Comparison of ENCODE assay signal across 15 cellular contexts in the genomic region with DNA sequence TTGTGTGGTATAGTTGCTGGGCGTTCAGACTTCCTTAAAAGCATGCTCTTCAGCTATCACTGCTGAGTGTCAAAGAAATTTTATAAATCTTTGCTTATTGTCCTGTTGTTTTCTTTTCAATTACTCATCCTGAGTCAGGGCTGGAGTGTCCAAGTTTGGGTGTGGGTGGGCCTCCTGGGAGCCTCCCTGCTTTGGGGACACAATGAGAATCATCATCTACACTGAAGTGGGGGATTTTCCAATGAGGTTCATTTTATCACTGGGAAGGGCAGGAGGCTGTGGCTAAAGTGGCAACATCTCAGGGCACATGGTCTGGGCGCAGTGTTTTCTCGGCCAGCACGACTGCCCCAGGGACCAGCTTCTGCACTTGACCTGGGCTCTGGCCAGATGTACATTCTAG. TPM values are rescaled to one million over a fixed set of nuclear protein-coding genes. Genes with fewer than 3 reads are reported as not detected.
DNase-seq lines count a peak whose midpoint lies in the region; ATAC-seq, FAIRE-seq and TF ChIP-seq lines count a peak whose summit lies in the region.
"Had no signal": no experiment of that assay in that cellular context is flagged by ENCODE, and none has a peak within 500 bp of the region (broad histone marks: within the 10 kb centered on the region; RNA-seq: fewer than 3 reads in every experiment).

No MANE protein-coding gene starts in this region.

- H3K27ac ChIP-seq in astrocyte (ENCODE audit: low read depth, low read length), result peak overlapping the region; percentile 99
- H3K27ac ChIP-seq: Peyer's patch had no signal

- H3K27me3 Mint-ChIP-seq in astrocyte (ENCODE audit: low read depth, unreplicated experiment), result no peaks in the 10 kb centered on the region

- no peak overlapping the region for H3K27ac Mint-ChIP-seq in astrocyte (ENCODE audit: unreplicated experiment)
- H3K27ac Mint-ChIP-seq: activated naive CD4-positive, alpha-beta T cell treated with anti-CD3 and anti-CD28 coated beads for 36 hours; dendritic cell treated with granulocyte-macrophage colony-stimulating factor and Interleukin-4, amounts not matched to agents 40 ng/mL and 50 ng/mL, for 4 days; natural killer cell treated with Interleukin-12 subunit alpha and Interleukin-12 subunit beta and Interleukin-15 and Interleukin-18, amount 100 ng/mL, for 72 hours had no signal

- H3K36me3 ChIP-seq in astrocyte (ENCODE audit: insufficient read depth, low read length), result peaks cover 23% of the 10 kb centered on the region
- H3K36me3 ChIP-seq: Peyer's patch had no signal

- peaks cover 12% of the 10 kb centered on the region for H3K36me3 Mint-ChIP-seq in astrocyte (ENCODE audit: low read depth, unreplicated experiment)
- H3K36me3 Mint-ChIP-seq: natural killer cell treated with Interleukin-12 subunit alpha and Interleukin-12 subunit beta and Interleukin-15 and Interleukin-18, amount 100 ng/mL, for 72 hours had no signal

- TF ChIP-seq CTCF in astrocyte (IDR thresholded peaks at IDR 0.05; ENCODE audit: insufficient read depth, low read depth, low read length), result no peak

- DNase-seq in Right ventricle myocardium superior (peak; percentile 55), cardiac septum (ENCODE audit: low spot score) (no peak), astrocyte (ENCODE audit: low read depth) (peak; percentile 85), hepatic stellate cell (ENCODE audit: low spot score) (peak; percentile 60), iPS-NIHi11 (ENCODE audit: low spot score) (no peak), OCI-M2 (lab: John Stamatoyannopoulos, UW; ENCODE audit: unreplicated experiment) (no peak)
- DNase-seq in stimulated activated CD4-positive, alpha-beta T cell treated with anti-CD3 and anti-CD28 coated beads, Interleukin-15, amount 100 ng/mL, for 24 hours, result no peak
- DNase-seq: activated naive CD4-positive, alpha-beta T cell treated with anti-CD3 and anti-CD28 coated beads for 36 hours; Peyer's patch had no signal

- H3K79me2 ChIP-seq in astrocyte (ENCODE audit: insufficient read depth, low read length), result peaks cover 8% of the 10 kb centered on the region

- H3K4me3 Mint-ChIP-seq in astrocyte (ENCODE audit: unreplicated experiment), result no peak overlapping the region
- H3K4me3 Mint-ChIP-seq: activated naive CD4-positive, alpha-beta T cell treated with anti-CD3 and anti-CD28 coated beads for 36 hours; dendritic cell treated with granulocyte-macrophage colony-stimulating factor and Interleukin-4, amounts not matched to agents 40 ng/mL and 50 ng/mL, for 4 days; natural killer cell treated with Interleukin-12 subunit alpha and Interleukin-12 subunit beta and Interleukin-15 and Interleukin-18, amount 100 ng/mL, for 72 hours had no signal

- peak overlapping the region; percentile 33 for H3K4me2 ChIP-seq in astrocyte (ENCODE audit: low read length)

- no peaks in the 10 kb centered on the region for H3K9me3 ChIP-seq in astrocyte (ENCODE audit: insufficient read depth, low read depth, low read length)
- H3K9me3 ChIP-seq: gastroesophageal sphincter, Peyer's patch had no signal

- no peak overlapping the region for H3K4me3 ChIP-seq in astrocyte (ENCODE audit: insufficient read depth, low read depth, low read length)
- H3K4me3 ChIP-seq: gastroesophageal sphincter, Peyer's patch had no signal

- FAIRE-seq in astrocyte (lab: Jason Lieb, UNC), result peak; percentile 79
- FAIRE-seq: A204.1, TTC549 had no signal

- ATAC-seq in Right ventricle myocardium superior (ENCODE audit: poor library complexity) (no peak), GM21529 (IDR thresholded peaks at IDR 0.05; ENCODE audit: unreplicated experiment) (no peak)
- ATAC-seq: gastroesophageal sphincter; natural killer cell treated with Interleukin-12 subunit alpha and Interleukin-12 subunit beta and Interleukin-15 and Interleukin-18, amount 100 ng/mL, for 72 hours had no signal

- peak overlapping the region; percentile 32 for H3K9ac ChIP-seq in astrocyte (ENCODE audit: low read length)

- H2AFZ ChIP-seq in astrocyte (ENCODE audit: low read depth, low read length), result no peak overlapping the region

- H3K4me1 Mint-ChIP-seq in astrocyte (ENCODE audit: low read depth, unreplicated experiment), result peaks cover 30% of the 10 kb centered on the region

- H3K27me3 ChIP-seq in astrocyte (ENCODE audit: insufficient read depth, low read length), result no peaks in the 10 kb centered on the region
- H3K27me3 ChIP-seq: gastroesophageal sphincter, Peyer's patch had no signal

- H3K9me3 Mint-ChIP-seq in astrocyte (ENCODE audit: unreplicated experiment), result no peaks in the 10 kb centered on the region
- H3K9me3 Mint-ChIP-seq: activated naive CD4-positive, alpha-beta T cell treated with anti-CD3 and anti-CD28 coated beads for 36 hours; dendritic cell treated with granulocyte-macrophage colony-stimulating factor and Interleukin-4, amounts not matched to agents 40 ng/mL and 50 ng/mL, for 4 days; natural killer cell treated with Interleukin-12 subunit alpha and Interleukin-12 subunit beta and Interleukin-15 and Interleukin-18, amount 100 ng/mL, for 72 hours had no signal

- H4K20me1 ChIP-seq in astrocyte (ENCODE audit: insufficient read depth, low read length), result peaks cover 5% of the 10 kb centered on the region

- peaks cover 44% of the 10 kb centered on the region for H3K4me1 ChIP-seq in astrocyte (ENCODE audit: insufficient read depth, low read length)
- H3K4me1 ChIP-seq: Peyer's patch had no signal

- intact Hi-C loops in Right ventricle myocardium superior (cut with DNase I), result no loop called here
- intact Hi-C loops in cardiac septum (cut with DNase I), result no loop called here

RNA-seq across cellular contexts. Expression of a gene that starts 19.5 kb away (rescaled TPM):
- total RNA-seq in Right ventricle myocardium superior (13.3 TPM), cardiac septum (12.9 TPM), astrocyte (14.6 and 19.0 TPM in 2 replicates)

RNA-seq across cellular contexts. Expression of a gene that starts 41.8 kb away (rescaled TPM):
- total RNA-seq in Right ventricle myocardium superior (42.4 TPM), cardiac septum (37.5 TPM), astrocyte (31.6 and 34.0 TPM in 2 replicates)

Comparison
In these comparisons a context has a peak if more than half of its experiments do, and no peak if none do; other contexts are left out.
1. DNase-seq: peak in Right ventricle myocardium superior (single experiment), astrocyte (single experiment) and hepatic stellate cell (single experiment); none in cardiac septum (single experiment), iPS-NIHi11 (single experiment), OCI-M2 (single experiment) and stimulated activated CD4-positive, alpha-beta T cell treated with anti-CD3 and anti-CD28 coated beads, Interleukin-15, amount 100 ng/mL, for 24 hours (single experiment).